In the genomic region with DNA sequence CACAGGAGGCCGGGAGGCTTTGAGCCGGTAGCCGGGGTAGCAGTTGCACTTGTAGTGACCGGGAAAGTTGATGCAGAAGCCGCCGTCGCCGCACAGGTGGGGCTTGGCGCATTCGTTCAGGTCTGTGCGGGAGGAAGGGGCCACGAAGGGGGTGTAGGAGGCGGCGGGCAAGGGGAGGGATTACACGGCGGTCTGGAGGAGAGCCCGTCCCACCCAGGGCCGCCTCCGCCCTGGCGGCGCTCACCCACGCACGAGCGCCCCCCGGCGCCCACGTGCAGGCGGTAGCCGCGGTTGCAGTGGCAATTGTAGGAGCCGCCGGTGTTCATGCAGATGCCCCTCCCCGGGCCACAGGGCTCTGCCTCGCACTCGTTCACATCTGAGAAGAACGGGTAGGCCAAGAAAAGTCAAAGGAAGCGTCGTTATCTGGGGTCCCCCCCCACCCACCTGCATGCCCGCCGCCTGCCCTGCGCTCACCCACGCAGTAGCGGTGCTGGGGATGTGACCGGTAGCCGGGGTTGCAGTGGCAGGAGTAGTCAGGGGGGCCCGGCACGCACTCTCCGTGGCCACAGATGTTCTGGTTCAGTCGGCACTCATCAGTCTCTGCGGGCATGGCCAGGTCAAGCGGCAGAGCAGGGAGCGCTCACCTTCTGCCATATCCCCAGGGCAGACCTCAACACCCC, we compare ENCODE assay signal across 1 cellular context.
TF ChIP-seq lines count a peak whose summit lies in the region.

No MANE protein-coding gene starts in this region.

TF ChIP-seq in WTC11, 78 proteins besides CTCF, POLR2A, EP300 and RAD21 (continued from another document):
- TF ChIP-seq, protein P1, sequence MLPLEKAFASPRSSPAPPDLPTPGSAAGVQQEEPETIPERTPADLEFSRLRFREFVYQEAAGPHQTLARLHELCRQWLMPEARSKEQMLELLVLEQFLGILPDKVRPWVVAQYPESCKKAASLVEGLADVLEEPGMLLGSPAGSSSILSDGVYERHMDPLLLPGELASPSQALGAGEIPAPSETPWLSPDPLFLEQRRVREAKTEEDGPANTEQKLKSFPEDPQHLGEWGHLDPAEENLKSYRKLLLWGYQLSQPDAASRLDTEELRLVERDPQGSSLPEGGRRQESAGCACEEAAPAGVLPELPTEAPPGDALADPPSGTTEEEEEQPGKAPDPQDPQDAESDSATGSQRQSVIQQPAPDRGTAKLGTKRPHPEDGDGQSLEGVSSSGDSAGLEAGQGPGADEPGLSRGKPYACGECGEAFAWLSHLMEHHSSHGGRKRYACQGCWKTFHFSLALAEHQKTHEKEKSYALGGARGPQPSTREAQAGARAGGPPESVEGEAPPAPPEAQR (CRISPR knock-in tag; IDR thresholded peaks at IDR 0.05), result no peak
- TF ChIP-seq ETV6 (CRISPR knock-in tag; IDR thresholded peaks at IDR 0.05) (no peak), SOX15 (CRISPR knock-in tag; IDR thresholded peaks at IDR 0.05) (no peak), OVOL2 (CRISPR knock-in tag; IDR thresholded peaks at IDR 0.05; ENCODE audit: borderline replicate concordance) (no peak), NR3C1 (CRISPR knock-in tag; conservative IDR thresholded peaks at IDR 0.05; ENCODE audit: low read depth) (no peak), SMAD3 (CRISPR knock-in tag; IDR thresholded peaks at IDR 0.05; ENCODE audit: borderline replicate concordance) (no peak)
TF ChIP-seq in WTC11: peak in this region for 0.
